Comparison of ENCODE assay signal across 11 cellular contexts in the genomic region with DNA sequence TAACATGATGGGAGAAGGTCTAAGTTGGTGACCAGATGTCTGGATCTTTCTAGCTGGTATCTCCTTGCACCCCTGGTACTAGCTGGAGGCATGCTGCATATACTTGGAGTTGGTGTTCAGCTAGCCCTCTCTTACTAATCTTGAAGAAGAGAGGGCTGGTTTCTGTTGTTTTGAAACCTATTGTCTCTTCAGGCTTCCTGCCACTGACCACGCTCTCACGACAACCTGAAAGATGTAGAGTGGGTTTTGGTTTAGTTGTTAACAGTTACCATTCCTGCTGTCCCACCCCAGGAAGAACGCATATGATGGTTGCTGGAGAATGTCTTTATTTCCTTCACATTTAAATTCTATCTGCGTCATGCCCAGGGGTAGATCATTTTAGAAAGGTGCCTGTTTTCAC. TPM values are rescaled to one million over a fixed set of nuclear protein-coding genes. Genes with fewer than 3 reads are reported as not detected.
DNase-seq lines count a peak whose midpoint lies in the region; ATAC-seq, FAIRE-seq and TF ChIP-seq lines count a peak whose summit lies in the region.
"Had no signal": no experiment of that assay in that cellular context is flagged by ENCODE, and none has a peak within 500 bp of the region (broad histone marks: within the 10 kb centered on the region; RNA-seq: fewer than 3 reads in every experiment).

No MANE protein-coding gene starts in this region.

- H3K36me3 Mint-ChIP-seq in IgD-negative memory B cell = no peaks in the 10 kb centered on the region

- peak; percentile 66 for FAIRE-seq in bronchial epithelial cell (lab: Jason Lieb, UNC)
- FAIRE-seq: endometrium had no signal

- 76 to 83% (median 83%) methylated on average over 4 of the region's 4 CpGs for WGBS in psoas muscle, 3 donors

- no peaks in the 10 kb centered on the region for H3K9me3 Mint-ChIP-seq in IgD-negative memory B cell

- peaks cover 14% of the 10 kb centered on the region for H3K27me3 ChIP-seq in bronchial epithelial cell (ENCODE audit: control insufficient read depth, insufficient read depth, low read length)
- no peaks in the 10 kb centered on the region for H3K27me3 ChIP-seq in psoas muscle (ENCODE audit: insufficient read depth in 3 of 3, low read length in 2 of 3)

- intact Hi-C loops in psoas muscle (cut with DNase I) = loop anchor here in 1 of 2 donors (5.0 kb wide), 1 partner anchor 37 kb away; no protein-coding TSS in a partner anchor

- TF ChIP-seq CTCF in GM12865 (IDR thresholded peaks at IDR 0.05; ENCODE audit: insufficient read depth, low read depth, low read length, missing control alignments) (no peak), bronchial epithelial cell (IDR thresholded peaks at IDR 0.05; ENCODE audit: insufficient read depth, low read length, severe bottlenecking) (no peak), psoas muscle (IDR thresholded peaks at IDR 0.05) (no peak)

- peaks cover 10 to 18% (median 12%) of the 10 kb centered on the region in 3 donors for H3K4me1 Mint-ChIP-seq in IgD-negative memory B cell

- H3K4me3 ChIP-seq in GM12865 (ENCODE audit: low read depth, low read length) (no peak overlapping the region), bronchial epithelial cell (ENCODE audit: low read depth, low read length) (no peak overlapping the region), psoas muscle (peak overlapping the region; percentile 84)

- peak overlapping the region in 1 of 3 donors; percentile 54 for H3K27ac Mint-ChIP-seq in IgD-negative memory B cell

- no peak overlapping the region for H3K27ac ChIP-seq in psoas muscle

- H3K4me3 Mint-ChIP-seq in IgD-negative memory B cell = peak overlapping the region in 3 of 4 donors; percentile 29 to 78 (median 77)

- peaks cover 26% of the 10 kb centered on the region for H3K4me1 ChIP-seq in psoas muscle

- no peaks in the 10 kb centered on the region for H3K9me3 ChIP-seq in psoas muscle
- H3K9me3 ChIP-seq: Caco-2 had no signal

- peaks cover 30% of the 10 kb centered on the region for H3K27me3 Mint-ChIP-seq in IgD-negative memory B cell

- DNase-seq in GM12865 (ENCODE audit: low read depth) (peak; percentile 82), bronchial epithelial cell (ENCODE audit: low read depth) (no peak), psoas muscle (no peak), NCI-H2227 (lab: John Stamatoyannopoulos, UW; ENCODE audit: unreplicated experiment) (no peak), NCI-H1694 treated with DMSO at 0.1 percent for 48 hours (lab: John Stamatoyannopoulos, UW) (no peak), NCI-H524 (lab: John Stamatoyannopoulos, UW) (no peak), NK-92 (lab: John Stamatoyannopoulos, UW; ENCODE audit: unreplicated experiment) (no peak)
- DNase-seq: Caco-2, hippocampal formation had no signal

- ATAC-seq in psoas muscle = no peak

- H3K36me3 ChIP-seq in bronchial epithelial cell (ENCODE audit: control insufficient read depth, insufficient read depth, low read length) (no peaks in the 10 kb centered on the region), psoas muscle (ENCODE audit: insufficient read depth in 1 of 2, low read depth in 1 of 2) (no peaks in the 10 kb centered on the region)

RNA-seq across cellular contexts. Expression of gene MAN1C1, which starts 3.6 kb away (rescaled TPM):
- polyA plus RNA-seq in IgD-negative memory B cell (0.49 TPM), psoas muscle (1 to 10 TPM; 1.8 to 2.0 (median 1.9) TPM)
- total RNA-seq in bronchial epithelial cell (under 0.01 and 0.26 TPM in 2 replicates), psoas muscle (1 to 10 TPM; 1.8 to 6.7 (median 2.5) TPM)
